ENCODE assay signal across 8 cellular contexts in genomic region chr2:238263204-238264071, GRCh38.
DNase-seq lines count a peak whose midpoint lies in the region; ATAC-seq and TF ChIP-seq lines count a peak whose summit lies in the region.

No MANE protein-coding gene starts in this region.

- TF ChIP-seq CTCF in AG09319 (IDR thresholded peaks at IDR 0.05; ENCODE audit: low read depth, low read length), result peak; percentile 79

- peak; percentile 75 for ATAC-seq in GM21390 (IDR thresholded peaks at IDR 0.05; ENCODE audit: unreplicated experiment)
- ATAC-seq in GM21360 (IDR thresholded peaks at IDR 0.05; ENCODE audit: unreplicated experiment), result no peak

- DNase-seq in AG09319 (ENCODE audit: extremely low read depth, low read depth) (peak; percentile 87), NCI-H345 (lab: John Stamatoyannopoulos, UW) (peak; percentile 64), left kidney (ENCODE audit: low read depth, low spot score) (peak; percentile 96)
- DNase-seq in activated CD4-positive, CD25-positive, alpha-beta regulatory T cell treated with anti-CD3 and anti-CD28 coated beads, Interleukin-2, amount 50 U/mL, for 72 hours, result peak; percentile 74
- DNase-seq in stimulated activated CD4-positive, alpha-beta T cell treated with anti-CD3 and anti-CD28 coated beads, Interleukin-2, amount 100 ng/mL, for 24 hours, result peak; percentile 76 to 79

- peak overlapping the region; percentile 19 for H3K27ac ChIP-seq in cingulate gyrus (ENCODE audit: low read depth, low read length)
